Comparison of ENCODE assay signal across 7 cellular contexts in genomic region chr1:248862695-248863010, GRCh38. TPM values are rescaled to one million over a fixed set of nuclear protein-coding genes. Genes with fewer than 3 reads are reported as not detected.
DNase-seq lines count a peak whose midpoint lies in the region; ATAC-seq and FAIRE-seq lines count a peak whose summit lies in the region.

No MANE protein-coding gene starts in this region.

- peaks cover 44% of the 10 kb centered on the region for H3K27me3 ChIP-seq in iPS-18a (ENCODE audit: control insufficient read depth, insufficient read depth, low read length)

- H3K4me1 ChIP-seq in iPS-18a (ENCODE audit: control insufficient read depth, low read depth, low read length) = peaks cover 6% of the 10 kb centered on the region

- DNase-seq in T-helper 17 cell (no peak), frontal cortex (ENCODE audit: low spot score in 2 of 2) (no peak), NCI-H1417 treated with DMSO at 0.1 percent for 48 hours (lab: John Stamatoyannopoulos, UW) (no peak)

- H3K36me3 ChIP-seq in iPS-18a (ENCODE audit: control insufficient read depth, low read depth, low read length) = no peaks in the 10 kb centered on the region

- H3K27ac ChIP-seq in iPS-18a (ENCODE audit: low read length) (no peak overlapping the region), temporal lobe (ENCODE audit: low read depth, low read length) (peak overlapping the region; percentile 69)

- peak overlapping the region; percentile 30 for H3K9ac ChIP-seq in iPS-18a (ENCODE audit: low read length)

- no peaks in the 10 kb centered on the region for H3K36me3 Mint-ChIP-seq in T-helper 17 cell (ENCODE audit: low read depth)

- FAIRE-seq in frontal cortex (lab: Jason Lieb, UNC) = no peak

- no peaks in the 10 kb centered on the region for H3K9me3 ChIP-seq in T-helper 17 cell (ENCODE audit: control insufficient read depth, low read length, poor library complexity, severe bottlenecking)
- no peaks in the 10 kb centered on the region for H3K9me3 ChIP-seq in iPS-18a (ENCODE audit: control insufficient read depth, low read depth, low read length)

- H3K27ac Mint-ChIP-seq in T-helper 17 cell = peak overlapping the region; percentile 92

- no peaks in the 10 kb centered on the region for H3K27me3 Mint-ChIP-seq in T-helper 17 cell

- peak overlapping the region; percentile 90 for H3K4me3 Mint-ChIP-seq in T-helper 17 cell

- peaks cover 46% of the 10 kb centered on the region for H3K4me1 Mint-ChIP-seq in T-helper 17 cell

- ATAC-seq in GM18909 (IDR thresholded peaks at IDR 0.05; ENCODE audit: poor library complexity, unreplicated experiment) (peak; percentile 26), HG02870 (IDR thresholded peaks at IDR 0.05; ENCODE audit: unreplicated experiment) (peak; percentile 8), T-helper 17 cell (peak; percentile 3)

- H3K4me3 ChIP-seq in iPS-18a (ENCODE audit: low read length) = peak overlapping the region; percentile 76

RNA-seq across cellular contexts. Expression of gene ZNF692, which starts 3.8 kb away (rescaled TPM):
- total RNA-seq in T-helper 17 cell (10 to 100 TPM; 35.0 to 41.4 TPM), temporal lobe (18.9 TPM), frontal cortex (19.6 TPM)

RNA-seq across cellular contexts. Expression of gene ZNF672, which starts 24.6 kb away (rescaled TPM):
- total RNA-seq in T-helper 17 cell (10 to 100 TPM; 23.1 to 28.8 TPM), temporal lobe (11.1 TPM), frontal cortex (14.7 TPM)

RNA-seq across cellular contexts. Expression of gene SH3BP5L, which starts 36.9 kb away (rescaled TPM):
- 10 to 100 TPM; 13.3 to 20.0 TPM for total RNA-seq in T-helper 17 cell
- 21.9 TPM for total RNA-seq in temporal lobe
- total RNA-seq in frontal cortex = 31.4 TPM

RNA-seq across cellular contexts. Expression of gene PGBD2, which starts 43.4 kb away (rescaled TPM):
- 1 to 10 TPM; 2.1 to 3.6 TPM for total RNA-seq in T-helper 17 cell
- total RNA-seq in temporal lobe = 10.1 TPM
- 11.0 TPM for total RNA-seq in frontal cortex
